Comparison of ENCODE assay signal across 22 cellular contexts in genomic region chr20:57909763-57910331, GRCh38.
"Had no signal": no experiment of that assay in that cellular context is flagged by ENCODE, and none has a peak within 500 bp of the region (broad histone marks: within the 10 kb centered on the region; RNA-seq: fewer than 3 reads in every experiment).

No MANE protein-coding gene starts in this region.

- H3K9ac ChIP-seq: neural progenitor cell, parathyroid adenoma had no signal

- H3K4me1 ChIP-seq: gastrocnemius medialis, neural progenitor cell, parathyroid adenoma, psoas muscle, stomach had no signal

- H3K27ac ChIP-seq: epithelial cell of prostate, esophagus muscularis mucosa, gastrocnemius medialis, heart right ventricle, neural progenitor cell, parathyroid adenoma, psoas muscle, stomach, thoracic aorta had no signal

- H3K79me2 ChIP-seq: parathyroid adenoma had no signal

- H2AFZ ChIP-seq: neural progenitor cell, parathyroid adenoma had no signal

- FAIRE-seq: islet of Langerhans, small intestine had no signal

- DNase-seq: effector memory CD8-positive, alpha-beta T cell; gastrocnemius medialis; heart right ventricle; hypothalamus; kidney glomerular epithelial cell; mesendoderm; naive thymus-derived CD4-positive, alpha-beta T cell; nucleus accumbens; psoas muscle; retina; small intestine; stimulated activated CD4-positive, alpha-beta T cell treated with anti-CD3 and anti-CD28 coated beads, Interleukin-12 subunit alpha, Interleukin-12 subunit beta, amount 100 ng/mL, for 4 hours; stimulated activated naive CD4-positive, alpha-beta T cell; stomach; substantia nigra; trophoblast cell had no signal

- H3K27me3 ChIP-seq: gastrocnemius medialis, neural progenitor cell, stomach had no signal

- H3K36me3 ChIP-seq: esophagus muscularis mucosa, gastrocnemius medialis, heart right ventricle, neural progenitor cell, stomach, thoracic aorta had no signal

- H3K9me3 ChIP-seq: esophagus muscularis mucosa, gastrocnemius medialis, heart right ventricle, psoas muscle, stomach, thoracic aorta had no signal

- H3K4me3 ChIP-seq: esophagus muscularis mucosa, gastrocnemius medialis, heart right ventricle, neural progenitor cell, psoas muscle, stomach, thoracic aorta had no signal

- ATAC-seq: effector memory CD8-positive, alpha-beta T cell; gastrocnemius medialis; heart right ventricle; naive thymus-derived CD4-positive, alpha-beta T cell; psoas muscle had no signal

- H3K4me2 ChIP-seq: neural progenitor cell had no signal
